1 cellular context compared by ENCODE assay signal in the genomic region with DNA sequence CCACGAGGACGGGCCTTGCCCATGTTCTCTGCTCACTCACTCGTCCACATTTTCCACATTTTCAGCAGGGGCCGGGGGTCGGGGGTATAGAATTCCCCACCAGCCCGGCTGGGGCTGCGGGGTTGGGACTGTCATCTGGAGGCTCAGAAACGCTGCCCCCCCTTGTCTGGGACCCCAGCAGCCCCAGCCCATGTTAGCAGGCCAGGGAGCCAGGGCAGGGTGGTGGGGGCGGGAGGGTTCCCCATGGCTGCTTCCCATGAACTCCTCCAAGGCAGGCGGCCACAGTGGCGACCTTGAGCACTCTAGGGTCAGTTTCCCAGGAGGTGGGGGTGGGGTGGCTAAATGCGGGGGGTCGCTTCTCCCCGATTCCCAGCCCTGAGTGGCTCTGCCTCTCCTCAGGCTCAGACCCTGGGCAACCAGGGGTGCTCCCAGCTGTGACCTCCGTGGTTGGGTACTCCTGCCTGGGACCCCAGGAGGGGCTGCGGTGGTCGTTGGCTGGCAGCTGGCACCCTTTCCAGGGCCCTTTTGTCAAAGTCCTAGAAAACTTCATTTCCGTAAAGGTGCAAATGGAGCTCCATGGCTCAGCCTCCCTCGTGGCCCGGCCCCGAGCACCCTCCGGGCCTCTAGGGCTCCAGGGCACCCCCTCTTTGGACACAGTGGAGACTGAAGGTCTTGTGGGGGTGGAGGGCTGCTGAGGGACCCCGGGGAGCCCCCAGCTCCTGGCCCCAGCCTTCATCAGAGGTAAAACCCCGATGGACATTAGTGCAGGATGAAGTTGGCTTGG. TPM values are rescaled to one million over a fixed set of nuclear protein-coding genes. Genes with fewer than 3 reads are reported as not detected.
"Had no signal": no experiment of that assay in that cellular context is flagged by ENCODE, and none has a peak within 500 bp of the region (broad histone marks: within the 10 kb centered on the region; RNA-seq: fewer than 3 reads in every experiment).

No MANE protein-coding gene starts in this region.

RNA-seq across cellular contexts. Expression of a gene that starts 1.6 kb away (rescaled TPM):
- total RNA-seq: HT-29 had no signal
